ENCODE assay signal across 17 cellular contexts in genomic region chr22:49518436-49518970, GRCh38.
DNase-seq lines count a peak whose midpoint lies in the region; ATAC-seq and TF ChIP-seq lines count a peak whose summit lies in the region.
"Had no signal": no experiment of that assay in that cellular context is flagged by ENCODE, and none has a peak within 500 bp of the region (broad histone marks: within the 10 kb centered on the region; RNA-seq: fewer than 3 reads in every experiment).

No MANE protein-coding gene starts in this region.

- peaks cover 9% of the 10 kb centered on the region for H3K27me3 Mint-ChIP-seq in osteocyte (ENCODE audit: unreplicated experiment)

- peaks cover 5% of the 10 kb centered on the region for H3K4me1 Mint-ChIP-seq in osteocyte (ENCODE audit: unreplicated experiment)

- peak overlapping the region; percentile 52 to 91 (median 87) for H3K4me2 ChIP-seq in BLaER1 treated with 17β-estradiol and CSF1 and Interleukin-3, amounts not matched to agents 10 nM and 100 nM

- no peak overlapping the region for H3K4me3 Mint-ChIP-seq in osteocyte (ENCODE audit: unreplicated experiment)
- H3K4me3 Mint-ChIP-seq: CD8-positive, alpha-beta T cell; HFFc6 had no signal

- H3K4me3 ChIP-seq in BLaER1 treated with 17β-estradiol and CSF1 and Interleukin-3, amounts not matched to agents 10 nM and 100 nM, result peak overlapping the region in 2 of 10 experiments; percentile 5 to 12; a peak in 3 of 20 replicates
- H3K4me3 ChIP-seq in NB4 (ENCODE audit: low read depth, low read length), result no peak overlapping the region
- H3K4me3 ChIP-seq: GM23248, K562 had no signal

- no peak for TF ChIP-seq POLR2A in NB4 (IDR thresholded peaks at IDR 0.05; ENCODE audit: extremely low read depth, insufficient read length)

- no peak overlapping the region for H3K27ac Mint-ChIP-seq in osteocyte (ENCODE audit: unreplicated experiment)
- H3K27ac Mint-ChIP-seq: CD8-positive, alpha-beta T cell; HFFc6 had no signal

- H4K20me1 ChIP-seq in BLaER1 treated with 17β-estradiol and CSF1 and Interleukin-3, amounts not matched to agents 10 nM and 100 nM, result peaks cover 0 to 25% (median 0%) of the 10 kb centered on the region in 11 experiments; a peak in 3 of 22 replicates

- in situ Hi-C loops in GM13976 (cut with MboI; ENCODE audit: low sequenced_read_pairs, unreplicated experiment), result no loop called here

- no peaks in the 10 kb centered on the region for H3K36me3 Mint-ChIP-seq in osteocyte (ENCODE audit: unreplicated experiment)
- H3K36me3 Mint-ChIP-seq: CD8-positive, alpha-beta T cell had no signal

- H3K9ac ChIP-seq in BLaER1 treated with 17β-estradiol and CSF1 and Interleukin-3, amounts not matched to agents 10 nM and 100 nM, result peak overlapping the region in 4 of 11 experiments; percentile 0 to 39 (median 22); a peak in 3 of 22 replicates
- H3K9ac ChIP-seq: GM23248 had no signal

- intact Hi-C loops in sciatic nerve (cut with DNase I), result no loop called here

- H3K4me1 ChIP-seq in BLaER1 treated with 17β-estradiol and CSF1 and Interleukin-3, amounts not matched to agents 10 nM and 100 nM, result peaks cover 44 to 97% (median 86%) of the 10 kb centered on the region in 10 experiments

- no peak for ATAC-seq in sciatic nerve
- ATAC-seq: CD8-positive, alpha-beta T cell; HCT116; K562 had no signal

- no peaks in the 10 kb centered on the region for H3K9me3 Mint-ChIP-seq in osteocyte (ENCODE audit: unreplicated experiment)

- H3K27ac ChIP-seq in BLaER1 treated with 17β-estradiol and CSF1 and Interleukin-3, amounts not matched to agents 10 nM and 100 nM, result no peak overlapping the region
- H3K27ac ChIP-seq: GM23248 had no signal

- H3K36me3 ChIP-seq in BLaER1 treated with 17β-estradiol and CSF1 and Interleukin-3, amounts not matched to agents 10 nM and 100 nM, result no peaks in the 10 kb centered on the region

- peaks cover 0 to 13% (median 6%) of the 10 kb centered on the region in 11 experiments; a peak in 13 of 22 replicates for H3K9me3 ChIP-seq in BLaER1 treated with 17β-estradiol and CSF1 and Interleukin-3, amounts not matched to agents 10 nM and 100 nM (replicated peaks in 1 of 11)

- DNase-seq in NB4 (ENCODE audit: low read depth) (peak; percentile 84), mesenteric fat pad (ENCODE audit: low spot score) (peak; percentile 73), sciatic nerve (ENCODE audit: low spot score) (peak; percentile 26), SHP77 treated with DMSO at 0.1 percent for 48 hours (lab: John Stamatoyannopoulos, UW) (no peak), osteocyte (ENCODE audit: extremely low spot score, unreplicated experiment) (no peak), GM13976 (ENCODE audit: low spot score) (no peak)
- DNase-seq: AML-193; Calu3; CD8-positive, alpha-beta T cell; DMS79 treated with DMSO at 0.1 percent for 48 hours; GF-D8; GM23248; HFFc6; IMR-90 had no signal

- H3K27me3 ChIP-seq in BLaER1 treated with 17β-estradiol and CSF1 and Interleukin-3, amounts not matched to agents 10 nM and 100 nM, result peaks cover 0 to 18% (median 0%) of the 10 kb centered on the region in 11 experiments; a peak in 4 of 22 replicates

- TF ChIP-seq CTCF in NB4 (IDR thresholded peaks at IDR 0.05; ENCODE audit: low read depth, low read length) (no peak), osteocyte (IDR thresholded peaks at IDR 0.05) (no peak), GM13976 (IDR thresholded peaks at IDR 0.05; ENCODE audit: borderline replicate concordance, control extremely low read depth, extremely low read depth, insufficient read depth, missing control alignments) (no peak)

Comparison
In these comparisons a context has a peak if more than half of its experiments do, and no peak if none do; other contexts are left out.
1. DNase-seq: peak in NB4 (single experiment), mesenteric fat pad (single experiment) and sciatic nerve (single experiment); none in SHP77 treated with DMSO at 0.1 percent for 48 hours (single experiment), osteocyte (single experiment) and GM13976 (single experiment).